10 cellular contexts compared by ENCODE assay signal in the genomic region with DNA sequence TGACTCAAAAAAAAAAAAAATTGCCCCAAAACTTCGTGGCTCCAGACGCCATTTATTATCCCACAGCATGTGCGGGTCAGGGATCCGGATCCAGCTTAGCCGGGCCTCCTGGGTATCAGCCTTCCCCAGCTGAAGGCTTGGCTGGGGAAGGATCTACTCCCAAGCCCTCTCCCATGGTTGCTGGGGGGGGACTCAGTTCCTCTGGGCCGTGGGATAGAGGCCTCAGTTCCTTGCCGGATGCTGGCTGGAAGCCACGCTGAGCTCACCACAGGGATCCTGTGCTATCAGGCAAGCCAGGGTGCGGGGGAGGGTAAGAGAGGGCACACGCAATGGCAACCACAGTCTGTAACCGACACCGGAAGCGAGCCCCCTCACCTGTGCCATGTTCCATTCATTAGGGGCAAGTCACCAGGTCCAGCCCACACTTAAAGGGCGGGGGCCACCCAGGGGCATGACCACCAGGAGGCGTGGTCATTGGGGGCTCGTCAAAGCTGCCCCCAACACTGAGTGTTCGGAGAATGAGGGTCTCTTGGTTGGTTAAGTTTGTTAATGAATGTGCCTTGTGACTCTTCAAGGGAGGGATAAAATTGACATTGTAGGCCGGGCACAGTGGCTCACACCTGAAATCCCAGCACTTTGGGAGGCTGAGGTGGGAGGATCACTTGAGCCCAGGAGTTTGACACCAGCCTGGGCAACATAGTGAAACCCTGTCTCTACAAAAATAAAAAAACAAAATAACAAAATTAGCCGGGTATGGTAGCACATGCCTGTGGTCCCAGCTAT.
A peak's percentile ranks its signal among the peaks of the same experiment; 100 is the strongest.
DNase-seq lines count a peak whose midpoint lies in the region; ATAC-seq and TF ChIP-seq lines count a peak whose summit lies in the region.
"Had no signal": no experiment of that assay in that cellular context is flagged by ENCODE, and none has a peak within 500 bp of the region (broad histone marks: within the 10 kb centered on the region; RNA-seq: fewer than 3 reads in every experiment).

No MANE protein-coding gene starts in this region.

- POLR2A ChIA-PET in activated CD4-positive, alpha-beta memory T cell treated with anti-CD3 and anti-CD28 coated beads for 36 hours (lab: Charles Lee) = no interaction called here
- POLR2A ChIA-PET in activated CD4-positive, alpha-beta memory T cell treated with anti-CD3 and anti-CD28 coated beads, Interleukin-2, amount 10 ng/mL, durations not matched to agents 7 days and 5 days (lab: Charles Lee) = no interaction called here

- DNase-seq in activated CD4-positive, alpha-beta memory T cell treated with anti-CD3 and anti-CD28 coated beads for 36 hours = peak; percentile 7
- no peak for DNase-seq in activated CD4-positive, alpha-beta memory T cell treated with anti-CD3 and anti-CD28 coated beads, Interleukin-2, amount 10 ng/mL, durations not matched to agents 7 days and 5 days
- peak in 2 of 3 donors; percentile 1 to 2 for DNase-seq in T-helper 17 cell
- DNase-seq in heart right ventricle = peak; percentile 70 to 75
- DNase-seq in stimulated activated naive CD8-positive, alpha-beta T cell treated with anti-CD3 and anti-CD28 coated beads, Interleukin-15, Interleukin-2, amounts not matched to agents 100 U/mL and 50 U/mL, for 24 hours = peak; percentile 43
- no peak for DNase-seq in AML-193 (lab: John Stamatoyannopoulos, UW)
- DNase-seq in stomach = no peak
- DNase-seq: CD4-positive, alpha-beta memory T cell had no signal

- peaks cover 0 to 17% (median 12%) of the 10 kb centered on the region in 9 donors for H3K4me1 ChIP-seq in heart right ventricle
- peaks cover 0 to 7% (median 6%) of the 10 kb centered on the region in 4 donors for H3K4me1 ChIP-seq in stomach
- H3K4me1 ChIP-seq: suprapubic skin had no signal

- no peak for TF ChIP-seq CTCF in heart right ventricle (IDR thresholded peaks at IDR 0.05)
- TF ChIP-seq CTCF in stomach (IDR thresholded peaks at IDR 0.05) = no peak

- H3K36me3 Mint-ChIP-seq in activated CD4-positive, alpha-beta memory T cell treated with anti-CD3 and anti-CD28 coated beads for 36 hours = no peaks in the 10 kb centered on the region
- no peaks in the 10 kb centered on the region for H3K36me3 Mint-ChIP-seq in activated CD4-positive, alpha-beta memory T cell treated with anti-CD3 and anti-CD28 coated beads, Interleukin-2, amount 10 ng/mL, durations not matched to agents 7 days and 5 days (ENCODE audit: low read depth)
- no peaks in the 10 kb centered on the region for H3K36me3 Mint-ChIP-seq in T-helper 17 cell (ENCODE audit: low read depth)
- H3K36me3 Mint-ChIP-seq: CD4-positive, alpha-beta memory T cell had no signal

- TF ChIP-seq POLR2A in stomach (IDR thresholded peaks at IDR 0.05) = no peak

- 52 to 55% methylated on average over 19 of the region's 19 CpGs for WGBS in heart right ventricle, 2 donors
- 51 to 70% (median 60%) methylated on average over 11 to 19 of the region's 19 CpGs for WGBS in stomach, 5 donors

- TF ChIP-seq EP300 in stomach (IDR thresholded peaks at IDR 0.05) = no peak

- H3K4me3 ChIP-seq in heart right ventricle = no peak overlapping the region
- no peak overlapping the region for H3K4me3 ChIP-seq in stomach
- H3K4me3 ChIP-seq: suprapubic skin had no signal

- peak overlapping the region in 1 of 10 donors; percentile 6 for H3K27ac ChIP-seq in heart right ventricle
- no peak overlapping the region for H3K27ac ChIP-seq in stomach
- H3K27ac ChIP-seq: suprapubic skin had no signal

- no peak overlapping the region for H3K27ac Mint-ChIP-seq in activated CD4-positive, alpha-beta memory T cell treated with anti-CD3 and anti-CD28 coated beads for 36 hours
- H3K27ac Mint-ChIP-seq in activated CD4-positive, alpha-beta memory T cell treated with anti-CD3 and anti-CD28 coated beads, Interleukin-2, amount 10 ng/mL, durations not matched to agents 7 days and 5 days = no peak overlapping the region
- H3K27ac Mint-ChIP-seq in T-helper 17 cell = no peak overlapping the region
- H3K27ac Mint-ChIP-seq: CD4-positive, alpha-beta memory T cell had no signal

- H3K27me3 ChIP-seq in heart right ventricle (no peaks in the 10 kb centered on the region), stomach (no peaks in the 10 kb centered on the region)
- H3K27me3 ChIP-seq: suprapubic skin had no signal

- ATAC-seq in T-helper 17 cell = no peak
- peak; percentile 75 to 95 (median 85) for ATAC-seq in heart right ventricle
- peak; percentile 30 for ATAC-seq in stimulated activated naive CD8-positive, alpha-beta T cell treated with anti-CD3 and anti-CD28 coated beads, Interleukin-15, Interleukin-2, amounts not matched to agents 100 U/mL and 50 U/mL, for 24 hours
- no peak for ATAC-seq in GM21737 (IDR thresholded peaks at IDR 0.05; ENCODE audit: unreplicated experiment)

- H3K9me3 ChIP-seq in T-helper 17 cell (ENCODE audit: control insufficient read depth, low read length, poor library complexity, severe bottlenecking) (no peaks in the 10 kb centered on the region), heart right ventricle (no peaks in the 10 kb centered on the region), stomach (no peaks in the 10 kb centered on the region)
- H3K9me3 ChIP-seq: suprapubic skin had no signal

- H3K36me3 ChIP-seq in heart right ventricle (no peaks in the 10 kb centered on the region), stomach (no peaks in the 10 kb centered on the region)
- H3K36me3 ChIP-seq: suprapubic skin had no signal

- no peaks in the 10 kb centered on the region for H3K9me3 Mint-ChIP-seq in activated CD4-positive, alpha-beta memory T cell treated with anti-CD3 and anti-CD28 coated beads for 36 hours
- H3K9me3 Mint-ChIP-seq in activated CD4-positive, alpha-beta memory T cell treated with anti-CD3 and anti-CD28 coated beads, Interleukin-2, amount 10 ng/mL, durations not matched to agents 7 days and 5 days = no peaks in the 10 kb centered on the region
- H3K9me3 Mint-ChIP-seq: CD4-positive, alpha-beta memory T cell had no signal

- H3K4me1 Mint-ChIP-seq in activated CD4-positive, alpha-beta memory T cell treated with anti-CD3 and anti-CD28 coated beads for 36 hours (ENCODE audit: low read depth) = no peaks in the 10 kb centered on the region
- no peaks in the 10 kb centered on the region for H3K4me1 Mint-ChIP-seq in activated CD4-positive, alpha-beta memory T cell treated with anti-CD3 and anti-CD28 coated beads, Interleukin-2, amount 10 ng/mL, durations not matched to agents 7 days and 5 days
- H3K4me1 Mint-ChIP-seq in T-helper 17 cell = no peaks in the 10 kb centered on the region
- H3K4me1 Mint-ChIP-seq: CD4-positive, alpha-beta memory T cell had no signal

- H3K27me3 Mint-ChIP-seq in activated CD4-positive, alpha-beta memory T cell treated with anti-CD3 and anti-CD28 coated beads for 36 hours = no peaks in the 10 kb centered on the region
- no peaks in the 10 kb centered on the region for H3K27me3 Mint-ChIP-seq in activated CD4-positive, alpha-beta memory T cell treated with anti-CD3 and anti-CD28 coated beads, Interleukin-2, amount 10 ng/mL, durations not matched to agents 7 days and 5 days
- H3K27me3 Mint-ChIP-seq in T-helper 17 cell = no peaks in the 10 kb centered on the region
- H3K27me3 Mint-ChIP-seq: CD4-positive, alpha-beta memory T cell had no signal

- intact Hi-C loops in activated CD4-positive, alpha-beta memory T cell treated with anti-CD3 and anti-CD28 coated beads for 36 hours (cut with micrococcal nuclease) = no loop called here
- intact Hi-C loops in heart right ventricle (cut with DNase I) (no loop called here), stomach (cut with DNase I; ENCODE audit: low total_unique reads) (no loop called here)

- CTCF ChIA-PET in activated CD4-positive, alpha-beta memory T cell treated with anti-CD3 and anti-CD28 coated beads for 36 hours (lab: Charles Lee) = interaction anchor here (1.1 to 2.6 kb wide), 6 partner anchors 10 to 213 kb away, joined by 3 to 8 read pairs (median 4); no protein-coding TSS in a partner anchor
- CTCF ChIA-PET in activated CD4-positive, alpha-beta memory T cell treated with anti-CD3 and anti-CD28 coated beads, Interleukin-2, amount 10 ng/mL, durations not matched to agents 7 days and 5 days (lab: Charles Lee) = interaction anchor here (1.4 kb wide), 1 partner anchor 11 kb away, joined by 3 read pairs; no protein-coding TSS in a partner anchor

- H3K4me3 Mint-ChIP-seq in activated CD4-positive, alpha-beta memory T cell treated with anti-CD3 and anti-CD28 coated beads for 36 hours = no peak overlapping the region
- H3K4me3 Mint-ChIP-seq in activated CD4-positive, alpha-beta memory T cell treated with anti-CD3 and anti-CD28 coated beads, Interleukin-2, amount 10 ng/mL, durations not matched to agents 7 days and 5 days = no peak overlapping the region
- H3K4me3 Mint-ChIP-seq in T-helper 17 cell = no peak overlapping the region
- H3K4me3 Mint-ChIP-seq: CD4-positive, alpha-beta memory T cell had no signal

Comparison
In these comparisons a context has a peak if more than half of its experiments do, and no peak if none do; other contexts are left out.
1. DNase-seq: peak in activated CD4-positive, alpha-beta memory T cell treated with anti-CD3 and anti-CD28 coated beads for 36 hours (single experiment), T-helper 17 cell (2 of 3), heart right ventricle (2 of 2) and stimulated activated naive CD8-positive, alpha-beta T cell treated with anti-CD3 and anti-CD28 coated beads, Interleukin-15, Interleukin-2, amounts not matched to agents 100 U/mL and 50 U/mL, for 24 hours (single experiment); none in activated CD4-positive, alpha-beta memory T cell treated with anti-CD3 and anti-CD28 coated beads, Interleukin-2, amount 10 ng/mL, durations not matched to agents 7 days and 5 days (single experiment), AML-193 (0 of 2) and stomach (single experiment).
2. ATAC-seq: peak in heart right ventricle (8 of 8) and stimulated activated naive CD8-positive, alpha-beta T cell treated with anti-CD3 and anti-CD28 coated beads, Interleukin-15, Interleukin-2, amounts not matched to agents 100 U/mL and 50 U/mL, for 24 hours (single experiment); none in T-helper 17 cell (single experiment) and GM21737 (single experiment).